10 cellular contexts compared by ENCODE assay signal in genomic region chr11:58059011-58059358, GRCh38. TPM values are rescaled to one million over a fixed set of nuclear protein-coding genes. Genes with fewer than 3 reads are reported as not detected.
DNase-seq lines count a peak whose midpoint lies in the region; ATAC-seq, FAIRE-seq and TF ChIP-seq lines count a peak whose summit lies in the region.
"Had no signal": no experiment of that assay in that cellular context is flagged by ENCODE, and none has a peak within 500 bp of the region (broad histone marks: within the 10 kb centered on the region; RNA-seq: fewer than 3 reads in every experiment).

No MANE protein-coding gene starts in this region.

- TF ChIP-seq CTCF in BJ (IDR thresholded peaks at IDR 0.05; ENCODE audit: insufficient read depth, low read depth, low read length) = no peak
- TF ChIP-seq CTCF in RWPE1 (conservative IDR thresholded peaks at IDR 0.05; ENCODE audit: low read depth) = no peak
- TF ChIP-seq CTCF in foreskin keratinocyte (conservative IDR thresholded peaks at IDR 0.05) = no peak
- TF ChIP-seq CTCF in omental fat pad (IDR thresholded peaks at IDR 0.05) = no peak
- no peak for TF ChIP-seq CTCF in activated CD8-positive, alpha-beta T cell treated with anti-CD3 and anti-CD28 coated beads for 36 hours (IDR thresholded peaks at IDR 0.05)
- TF ChIP-seq CTCF in spleen (IDR thresholded peaks at IDR 0.05 in 8 of 11, conservative IDR thresholded peaks at IDR 0.05 in 3 of 11) = no peak
- no peak for TF ChIP-seq CTCF in kidney (IDR thresholded peaks at IDR 0.05; ENCODE audit: borderline replicate concordance, extremely low read depth, insufficient read depth)

- H3K9me3 ChIP-seq in spleen (no peaks in the 10 kb centered on the region), kidney (ENCODE audit: control insufficient read depth in 1 of 2, low read length in 2 of 2) (no peaks in the 10 kb centered on the region)

- CTCF ChIA-PET in BJ (lab: Yijun Ruan, JAX) (interaction anchor here (1.4 kb wide), 1 partner anchor 34 kb away, joined by 4 read pairs; no protein-coding TSS in a partner anchor), RWPE1 (lab: Yijun Ruan, JAX) (no interaction called here)
- CTCF ChIA-PET in activated CD8-positive, alpha-beta T cell treated with anti-CD3 and anti-CD28 coated beads for 36 hours (lab: Charles Lee) = no interaction called here

- ATAC-seq in foreskin keratinocyte = peak; percentile 29
- ATAC-seq in omental fat pad (ENCODE audit: low FRiP score) = peak; percentile 87
- ATAC-seq in activated CD8-positive, alpha-beta T cell treated with anti-CD3 and anti-CD28 coated beads for 36 hours = no peak

- POLR2A ChIA-PET in BJ (lab: Charles Lee) = interaction anchor here (0.6 kb wide), 1 partner anchor 25 kb away, joined by 3 read pairs; no protein-coding TSS in a partner anchor
- POLR2A ChIA-PET in RWPE1 (lab: Yijun Ruan, JAX; ENCODE audit: low non-redundant PET) = no interaction called here
- POLR2A ChIA-PET in activated CD8-positive, alpha-beta T cell treated with anti-CD3 and anti-CD28 coated beads for 36 hours (lab: Charles Lee) = no interaction called here

- no peak overlapping the region for H3K9ac ChIP-seq in kidney (ENCODE audit: low read length in 2 of 2)

- H3K4me3 Mint-ChIP-seq in activated CD8-positive, alpha-beta T cell treated with anti-CD3 and anti-CD28 coated beads for 36 hours = no peak overlapping the region
- H3K4me3 Mint-ChIP-seq in T-helper 2 cell treated with Interferon-gamma antibody and Interleukin-4, amounts not matched to agents 5 μg/mL and 100 μg/mL, for 36 hours = no peak overlapping the region
- H3K4me3 Mint-ChIP-seq: central memory CD8-positive, alpha-beta T cell had no signal

- H3K27ac ChIP-seq in RWPE1 (peak overlapping the region; percentile 90), foreskin keratinocyte (peak overlapping the region; percentile 55), spleen (no peak overlapping the region), kidney (ENCODE audit: low read depth in 2 of 2, low read length in 2 of 2) (peak overlapping the region in 1 of 2 donors; percentile 56)
- H3K27ac ChIP-seq: WERI-Rb-1 had no signal

- H3K27me3 ChIP-seq in BJ (ENCODE audit: control insufficient read depth, insufficient read depth, low read length) (no peaks in the 10 kb centered on the region), foreskin keratinocyte (no peaks in the 10 kb centered on the region), spleen (replicated peaks in 1 of 7) (no peaks in the 10 kb centered on the region)

- 63 to 72% (median 68%) methylated on average over 4 of the region's 4 CpGs for WGBS in spleen, 5 donors

- peaks cover 30% of the 10 kb centered on the region for H3K4me1 ChIP-seq in foreskin keratinocyte
- H3K4me1 ChIP-seq in spleen = no peaks in the 10 kb centered on the region
- H3K4me1 ChIP-seq in kidney (ENCODE audit: control insufficient read depth in 1 of 2, insufficient read depth in 1 of 2, low read depth in 1 of 2, low read length in 2 of 2) = peaks cover 6 to 16% of the 10 kb centered on the region in 2 donors

- peaks cover 4% of the 10 kb centered on the region for H3K27me3 Mint-ChIP-seq in activated CD8-positive, alpha-beta T cell treated with anti-CD3 and anti-CD28 coated beads for 36 hours
- no peaks in the 10 kb centered on the region for H3K27me3 Mint-ChIP-seq in T-helper 2 cell treated with Interferon-gamma antibody and Interleukin-4, amounts not matched to agents 5 μg/mL and 100 μg/mL, for 36 hours (ENCODE audit: low read depth)

- intact Hi-C loops in activated CD8-positive, alpha-beta T cell treated with anti-CD3 and anti-CD28 coated beads for 36 hours (cut with micrococcal nuclease) = no loop called here
- intact Hi-C loops in spleen (cut with DNase I; ENCODE audit: low total_unique reads) = no loop called here
- intact Hi-C loops in kidney (cut with DNase I) = no loop called here

- FAIRE-seq in kidney (lab: Jason Lieb, UNC) = no peak

- no peaks in the 10 kb centered on the region for H3K4me1 Mint-ChIP-seq in activated CD8-positive, alpha-beta T cell treated with anti-CD3 and anti-CD28 coated beads for 36 hours (ENCODE audit: low read depth)
- H3K4me1 Mint-ChIP-seq in T-helper 2 cell treated with Interferon-gamma antibody and Interleukin-4, amounts not matched to agents 5 μg/mL and 100 μg/mL, for 36 hours (ENCODE audit: low read depth) = no peaks in the 10 kb centered on the region
- H3K4me1 Mint-ChIP-seq: central memory CD8-positive, alpha-beta T cell had no signal

- no peak overlapping the region for H3K4me3 ChIP-seq in BJ (ENCODE audit: low read depth, low read length)
- no peak overlapping the region for H3K4me3 ChIP-seq in spleen
- no peak overlapping the region for H3K4me3 ChIP-seq in kidney (ENCODE audit: low read length in 2 of 2)

- TF ChIP-seq POLR2A in spleen (IDR thresholded peaks at IDR 0.05) = no peak

- no peak overlapping the region for H3K27ac Mint-ChIP-seq in activated CD8-positive, alpha-beta T cell treated with anti-CD3 and anti-CD28 coated beads for 36 hours
- H3K27ac Mint-ChIP-seq in T-helper 2 cell treated with Interferon-gamma antibody and Interleukin-4, amounts not matched to agents 5 μg/mL and 100 μg/mL, for 36 hours = no peak overlapping the region

- H3K9me3 Mint-ChIP-seq in activated CD8-positive, alpha-beta T cell treated with anti-CD3 and anti-CD28 coated beads for 36 hours = no peaks in the 10 kb centered on the region
- no peaks in the 10 kb centered on the region for H3K9me3 Mint-ChIP-seq in T-helper 2 cell treated with Interferon-gamma antibody and Interleukin-4, amounts not matched to agents 5 μg/mL and 100 μg/mL, for 36 hours
- H3K9me3 Mint-ChIP-seq: central memory CD8-positive, alpha-beta T cell had no signal

- H3K36me3 Mint-ChIP-seq in activated CD8-positive, alpha-beta T cell treated with anti-CD3 and anti-CD28 coated beads for 36 hours (ENCODE audit: low read depth) = no peaks in the 10 kb centered on the region
- H3K36me3 Mint-ChIP-seq in T-helper 2 cell treated with Interferon-gamma antibody and Interleukin-4, amounts not matched to agents 5 μg/mL and 100 μg/mL, for 36 hours (ENCODE audit: low read depth) = no peaks in the 10 kb centered on the region

- DNase-seq in BJ (ENCODE audit: low read depth) (peak; percentile 22), RWPE1 (ENCODE audit: low spot score) (peak; percentile 49), foreskin keratinocyte (peak; percentile 73 to 95), omental fat pad (ENCODE audit: low spot score) (no peak), spleen (no peak), kidney (no peak)
- DNase-seq in activated CD8-positive, alpha-beta T cell treated with anti-CD3 and anti-CD28 coated beads for 36 hours = no peak
- DNase-seq in T-helper 2 cell treated with Interferon-gamma antibody and Interleukin-4, amounts not matched to agents 5 μg/mL and 100 μg/mL, for 36 hours (ENCODE audit: low spot score) = no peak
- DNase-seq: WERI-Rb-1 had no signal

- H3K36me3 ChIP-seq in BJ (ENCODE audit: control insufficient read depth, insufficient read depth, low read length) (no peaks in the 10 kb centered on the region), spleen (no peaks in the 10 kb centered on the region), kidney (ENCODE audit: control insufficient read depth in 1 of 2, insufficient read depth in 2 of 2, low read length in 2 of 2) (no peaks in the 10 kb centered on the region)
- H3K36me3 ChIP-seq: WERI-Rb-1 had no signal

RNA-seq across cellular contexts. Expression of gene OR6Q1, which starts 28.2 kb away (rescaled TPM):
- polyA plus RNA-seq in BJ (2011; rRNA removed) (not detected in 2 replicates), foreskin keratinocyte (not detected in 2 replicates), spleen (not detected), kidney (ENCODE audit: insufficient read depth, low read depth, low replicate concordance) (not detected)
- not detected in 2 replicates for polyA minus RNA-seq in BJ (2011; rRNA and poly(A)+ RNA removed)
- total RNA-seq in foreskin keratinocyte (not detected in 2 replicates), omental fat pad (not detected), spleen (not detected), kidney (not detected)
- total RNA-seq in activated CD8-positive, alpha-beta T cell treated with anti-CD3 and anti-CD28 coated beads for 36 hours = not detected

RNA-seq across cellular contexts. Expression of gene OR9Q1, which starts 35.3 kb away (rescaled TPM):
- not detected in 2 replicates for polyA plus RNA-seq in BJ (2011; rRNA removed)
- not detected in 2 replicates for polyA minus RNA-seq in BJ (2011; rRNA and poly(A)+ RNA removed)
- not detected in 2 replicates for total RNA-seq in foreskin keratinocyte
- not detected in 2 replicates for polyA plus RNA-seq in foreskin keratinocyte
- total RNA-seq in omental fat pad = not detected
- total RNA-seq in activated CD8-positive, alpha-beta T cell treated with anti-CD3 and anti-CD28 coated beads for 36 hours = not detected
- total RNA-seq in spleen = not detected
- polyA plus RNA-seq in spleen = not detected
- not detected for total RNA-seq in kidney
- not detected for polyA plus RNA-seq in kidney (ENCODE audit: insufficient read depth, low read depth, low replicate concordance)

Comparison
In these comparisons a context has a peak if more than half of its experiments do, and no peak if none do; other contexts are left out.
1. DNase-seq: peak in BJ (single experiment), RWPE1 (single experiment) and foreskin keratinocyte (2 of 2); none in omental fat pad (single experiment), activated CD8-positive, alpha-beta T cell treated with anti-CD3 and anti-CD28 coated beads for 36 hours (single experiment), spleen (single experiment), T-helper 2 cell treated with Interferon-gamma antibody and Interleukin-4, amounts not matched to agents 5 μg/mL and 100 μg/mL, for 36 hours (single experiment) and kidney (single experiment).
2. H3K27ac ChIP-seq: peak in RWPE1 (single experiment) and foreskin keratinocyte (single experiment); none in spleen (0 of 8).